16 cellular contexts compared by ENCODE assay signal in genomic region chr17:31565652-31566051, GRCh38.
DNase-seq lines count a peak whose midpoint lies in the region; ATAC-seq and TF ChIP-seq lines count a peak whose summit lies in the region.
"Had no signal": no experiment of that assay in that cellular context is flagged by ENCODE, and none has a peak within 500 bp of the region (broad histone marks: within the 10 kb centered on the region; RNA-seq: fewer than 3 reads in every experiment).

No MANE protein-coding gene starts in this region.

- peak overlapping the region in 3 of 4 donors; percentile 55 to 66 (median 62) for H3K27ac ChIP-seq in esophagus squamous epithelium
- peak overlapping the region; percentile 94 for H3K27ac ChIP-seq in osteoblast (ENCODE audit: low read depth, low read length)
- H3K27ac ChIP-seq in upper lobe of right lung = peak overlapping the region; percentile 18

- peak overlapping the region; percentile 69 for H3K4me2 ChIP-seq in osteoblast (ENCODE audit: insufficient read depth, low read length)

- ATAC-seq in upper lobe of right lung = no peak
- ATAC-seq: CD8-positive, alpha-beta T cell; stimulated activated memory B cell treated with anti-CD40 and anti-IgM and Interleukin-4, amounts not matched to agents 10 μg/mL and 1 μg/mL and 100 μg/mL, for 72 hours had no signal

- no peak overlapping the region for H3K4me3 ChIP-seq in esophagus squamous epithelium
- H3K4me3 ChIP-seq in osteoblast (ENCODE audit: insufficient read depth, low read length) = peak overlapping the region; percentile 19
- H3K4me3 ChIP-seq in upper lobe of right lung = no peak overlapping the region

- H3K4me3 Mint-ChIP-seq in activated CD4-positive, alpha-beta T cell treated with anti-CD3 and anti-CD28 coated beads, Interleukin-2, amount 10 ng/mL, durations not matched to agents 7 days and 5 days = no peak overlapping the region
- H3K4me3 Mint-ChIP-seq: activated CD4-positive, alpha-beta memory T cell treated with anti-CD3 and anti-CD28 coated beads, Interleukin-2, amount 10 ng/mL, durations not matched to agents 7 days and 5 days; CD8-positive, alpha-beta T cell; stimulated activated memory B cell treated with anti-CD40 and anti-IgM and Interleukin-4, amounts not matched to agents 10 μg/mL and 1 μg/mL and 100 μg/mL, for 72 hours had no signal

- peaks cover 4% of the 10 kb centered on the region for H3K27me3 Mint-ChIP-seq in activated CD4-positive, alpha-beta T cell treated with anti-CD3 and anti-CD28 coated beads, Interleukin-2, amount 10 ng/mL, durations not matched to agents 7 days and 5 days
- H3K27me3 Mint-ChIP-seq: stimulated activated memory B cell treated with anti-CD40 and anti-IgM and Interleukin-4, amounts not matched to agents 10 μg/mL and 1 μg/mL and 100 μg/mL, for 72 hours had no signal

- TF ChIP-seq CTCF in esophagus squamous epithelium (IDR thresholded peaks at IDR 0.05) (no peak), osteoblast (IDR thresholded peaks at IDR 0.05; ENCODE audit: extremely low read depth, low read depth, low read length) (no peak), upper lobe of right lung (IDR thresholded peaks at IDR 0.05) (no peak)

- no peaks in the 10 kb centered on the region for H3K9me3 ChIP-seq in esophagus squamous epithelium
- no peaks in the 10 kb centered on the region for H3K9me3 ChIP-seq in osteoblast (ENCODE audit: low read depth, low read length)
- no peaks in the 10 kb centered on the region for H3K9me3 ChIP-seq in upper lobe of right lung

- H3K9me3 Mint-ChIP-seq in activated CD4-positive, alpha-beta T cell treated with anti-CD3 and anti-CD28 coated beads, Interleukin-2, amount 10 ng/mL, durations not matched to agents 7 days and 5 days = no peaks in the 10 kb centered on the region
- H3K9me3 Mint-ChIP-seq: activated CD4-positive, alpha-beta memory T cell treated with anti-CD3 and anti-CD28 coated beads, Interleukin-2, amount 10 ng/mL, durations not matched to agents 7 days and 5 days; CD8-positive, alpha-beta T cell; stimulated activated memory B cell treated with anti-CD40 and anti-IgM and Interleukin-4, amounts not matched to agents 10 μg/mL and 1 μg/mL and 100 μg/mL, for 72 hours had no signal

- H3K4me1 Mint-ChIP-seq in activated CD4-positive, alpha-beta T cell treated with anti-CD3 and anti-CD28 coated beads, Interleukin-2, amount 10 ng/mL, durations not matched to agents 7 days and 5 days = peaks cover 6% of the 10 kb centered on the region
- H3K4me1 Mint-ChIP-seq: activated CD4-positive, alpha-beta memory T cell treated with anti-CD3 and anti-CD28 coated beads, Interleukin-2, amount 10 ng/mL, durations not matched to agents 7 days and 5 days had no signal

- peaks cover 0 to 5% (median 0%) of the 10 kb centered on the region in 3 donors for H3K36me3 ChIP-seq in esophagus squamous epithelium
- H3K36me3 ChIP-seq in osteoblast (ENCODE audit: insufficient read depth, low read length) = peaks cover 39% of the 10 kb centered on the region
- H3K36me3 ChIP-seq in upper lobe of right lung = no peaks in the 10 kb centered on the region

- no peak for TF ChIP-seq POLR2A in esophagus squamous epithelium (IDR thresholded peaks at IDR 0.05)

- 87 to 100% methylated on average over 2 to 9 of the region's 9 CpGs for WGBS in esophagus squamous epithelium, 2 donors

- no peaks in the 10 kb centered on the region for H3K36me3 Mint-ChIP-seq in activated CD4-positive, alpha-beta T cell treated with anti-CD3 and anti-CD28 coated beads, Interleukin-2, amount 10 ng/mL, durations not matched to agents 7 days and 5 days (ENCODE audit: low read depth)
- H3K36me3 Mint-ChIP-seq: CD8-positive, alpha-beta T cell; stimulated activated memory B cell treated with anti-CD40 and anti-IgM and Interleukin-4, amounts not matched to agents 10 μg/mL and 1 μg/mL and 100 μg/mL, for 72 hours had no signal

- CTCF ChIA-PET in activated CD4-positive, alpha-beta T cell treated with anti-CD3 and anti-CD28 coated beads, Interleukin-2, amount 10 ng/mL, durations not matched to agents 7 days and 5 days (lab: Charles Lee) = interaction anchor here (0.6 kb wide), 1 partner anchor 19 kb away, joined by 3 read pairs; no protein-coding TSS in a partner anchor

- H2AFZ ChIP-seq in osteoblast (ENCODE audit: low read length) = no peak overlapping the region

- no peak for DNase-seq in activated CD4-positive, alpha-beta T cell treated with anti-CD3 and anti-CD28 coated beads, Interleukin-2, amount 10 ng/mL, durations not matched to agents 7 days and 5 days
- no peak for DNase-seq in activated CD4-positive, alpha-beta T cell treated with anti-CD3 and anti-CD28 coated beads for 1 hour
- DNase-seq in esophagus squamous epithelium (lab: John Stamatoyannopoulos, UW) (no peak), osteoblast (ENCODE audit: insufficient read length, low spot score, missing footprints) (no peak), upper lobe of right lung (no peak), SKM-1 (lab: John Stamatoyannopoulos, UW; ENCODE audit: unreplicated experiment) (no peak), cortex of kidney (lab: John Stamatoyannopoulos, UW) (no peak)
- DNase-seq in stimulated activated CD4-positive, alpha-beta T cell treated with anti-CD3 and anti-CD28 coated beads, Interleukin-1b, Interleukin-23, amount 100 ng/mL, for 48 hours = no peak
- DNase-seq: 8988T; activated CD4-positive, alpha-beta memory T cell treated with anti-CD3 and anti-CD28 coated beads, Interleukin-2, amount 10 ng/mL, durations not matched to agents 7 days and 5 days; amygdala; CD8-positive, alpha-beta T cell; Karpas-422; NCI-H1436 treated with DMSO at 0.1 percent for 48 hours; NCI-H345 had no signal

- H3K79me2 ChIP-seq in osteoblast (ENCODE audit: insufficient read depth, low read length) = peaks cover 100% of the 10 kb centered on the region

- H3K27me3 ChIP-seq in esophagus squamous epithelium (no peaks in the 10 kb centered on the region), osteoblast (ENCODE audit: insufficient read depth, low read length) (no peaks in the 10 kb centered on the region), upper lobe of right lung (no peaks in the 10 kb centered on the region)

- intact Hi-C loops in esophagus squamous epithelium (cut with DNase I) (no loop called here), upper lobe of right lung (cut with DNase I) (no loop called here)

- H4K20me1 ChIP-seq in osteoblast (ENCODE audit: insufficient read depth, low read length) = peaks cover 90% of the 10 kb centered on the region

- POLR2A ChIA-PET in activated CD4-positive, alpha-beta T cell treated with anti-CD3 and anti-CD28 coated beads, Interleukin-2, amount 10 ng/mL, durations not matched to agents 7 days and 5 days (lab: Charles Lee) = no interaction called here

- peaks cover 39 to 95% (median 69%) of the 10 kb centered on the region in 3 donors for H3K4me1 ChIP-seq in esophagus squamous epithelium
- peaks cover 95% of the 10 kb centered on the region for H3K4me1 ChIP-seq in osteoblast (ENCODE audit: insufficient read depth, low read length)
- peaks cover 78% of the 10 kb centered on the region for H3K4me1 ChIP-seq in upper lobe of right lung

- peak overlapping the region; percentile 6 for H3K27ac Mint-ChIP-seq in activated CD4-positive, alpha-beta T cell treated with anti-CD3 and anti-CD28 coated beads, Interleukin-2, amount 10 ng/mL, durations not matched to agents 7 days and 5 days
- H3K27ac Mint-ChIP-seq: activated CD4-positive, alpha-beta memory T cell treated with anti-CD3 and anti-CD28 coated beads, Interleukin-2, amount 10 ng/mL, durations not matched to agents 7 days and 5 days; CD8-positive, alpha-beta T cell; stimulated activated memory B cell treated with anti-CD40 and anti-IgM and Interleukin-4, amounts not matched to agents 10 μg/mL and 1 μg/mL and 100 μg/mL, for 72 hours had no signal

Comparison
In these comparisons a context has a peak if more than half of its experiments do, and no peak if none do; other contexts are left out.
1. H3K27ac ChIP-seq: peak in every context shown above with its lines; median percentile 94 in osteoblast; 62 in esophagus squamous epithelium; 18 in upper lobe of right lung.